Comparison of ENCODE assay signal across 1 cellular context in the genomic region with DNA sequence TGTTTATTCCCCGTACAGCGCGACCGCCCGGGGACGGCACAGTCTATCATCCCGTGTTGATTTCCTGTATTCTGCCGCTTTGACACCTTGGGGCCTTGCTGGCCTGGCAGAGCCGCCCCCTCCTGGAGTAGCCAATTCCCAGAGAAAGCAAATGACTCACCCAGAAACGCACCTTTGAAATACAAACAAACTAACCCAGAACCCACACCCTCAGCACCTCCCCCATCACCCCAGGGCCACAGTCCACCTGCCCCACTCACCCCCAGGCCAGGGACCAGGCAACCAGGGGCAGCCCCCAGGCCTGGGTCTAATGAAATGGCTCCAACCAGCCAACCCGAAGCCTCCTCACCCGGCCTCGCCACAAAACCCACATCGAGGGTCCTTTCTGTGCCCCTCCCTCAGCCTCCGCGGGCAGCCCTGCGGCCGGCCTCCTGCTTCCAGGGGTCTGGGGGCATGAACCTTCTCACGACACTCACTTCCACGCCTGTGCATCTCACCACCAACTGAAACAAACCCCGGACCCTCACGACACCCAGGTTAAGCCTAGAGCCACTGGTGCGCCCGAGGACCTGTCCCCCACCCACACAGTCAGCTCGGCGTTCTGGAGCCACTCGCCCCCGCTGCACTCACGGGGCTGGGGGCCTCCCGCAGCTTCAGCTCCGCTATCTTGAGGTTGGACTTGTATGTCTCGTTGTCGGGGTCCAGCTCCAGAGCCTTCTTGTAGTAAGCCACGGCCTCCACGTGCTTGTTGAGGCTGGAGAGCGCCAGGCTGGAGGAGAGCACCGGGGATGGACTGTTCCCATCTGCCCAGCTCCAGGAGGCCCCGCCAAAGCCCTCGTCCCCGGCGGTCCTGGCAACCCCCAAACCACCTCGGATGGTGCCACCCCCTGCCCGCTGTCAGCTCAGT.
A peak's percentile ranks its signal among the peaks of the same experiment; 100 is the strongest.
TF ChIP-seq lines count a peak whose summit lies in the region.

No MANE protein-coding gene starts in this region.

TF ChIP-seq in K562, 482 proteins besides CTCF, POLR2A, EP300 and RAD21:
- TF ChIP-seq HCFC1 (IDR thresholded peaks at IDR 0.05; ENCODE audit: low read depth, low read length) (no peak), TCF3 (CRISPR knock-in tag; IDR thresholded peaks at IDR 0.05) (no peak), HNRNPK (IDR thresholded peaks at IDR 0.05; ENCODE audit: low read depth, low read length, poor library complexity, severe bottlenecking) (no peak), POLR2G (IDR thresholded peaks at IDR 0.05; ENCODE audit: low read depth, low read length) (0 out of 2 replicates have a peak, but pooled peaks have one; percentile 4), RBM22 (IDR thresholded peaks at IDR 0.05; ENCODE audit: low read depth, low read length, poor library complexity, severe bottlenecking) (peak; percentile 65), NFIC (IDR thresholded peaks at IDR 0.05) (no peak), KAT2B (IDR thresholded peaks at IDR 0.05; ENCODE audit: low read depth, low read length) (no peak)
- TF ChIP-seq, protein P1, sequence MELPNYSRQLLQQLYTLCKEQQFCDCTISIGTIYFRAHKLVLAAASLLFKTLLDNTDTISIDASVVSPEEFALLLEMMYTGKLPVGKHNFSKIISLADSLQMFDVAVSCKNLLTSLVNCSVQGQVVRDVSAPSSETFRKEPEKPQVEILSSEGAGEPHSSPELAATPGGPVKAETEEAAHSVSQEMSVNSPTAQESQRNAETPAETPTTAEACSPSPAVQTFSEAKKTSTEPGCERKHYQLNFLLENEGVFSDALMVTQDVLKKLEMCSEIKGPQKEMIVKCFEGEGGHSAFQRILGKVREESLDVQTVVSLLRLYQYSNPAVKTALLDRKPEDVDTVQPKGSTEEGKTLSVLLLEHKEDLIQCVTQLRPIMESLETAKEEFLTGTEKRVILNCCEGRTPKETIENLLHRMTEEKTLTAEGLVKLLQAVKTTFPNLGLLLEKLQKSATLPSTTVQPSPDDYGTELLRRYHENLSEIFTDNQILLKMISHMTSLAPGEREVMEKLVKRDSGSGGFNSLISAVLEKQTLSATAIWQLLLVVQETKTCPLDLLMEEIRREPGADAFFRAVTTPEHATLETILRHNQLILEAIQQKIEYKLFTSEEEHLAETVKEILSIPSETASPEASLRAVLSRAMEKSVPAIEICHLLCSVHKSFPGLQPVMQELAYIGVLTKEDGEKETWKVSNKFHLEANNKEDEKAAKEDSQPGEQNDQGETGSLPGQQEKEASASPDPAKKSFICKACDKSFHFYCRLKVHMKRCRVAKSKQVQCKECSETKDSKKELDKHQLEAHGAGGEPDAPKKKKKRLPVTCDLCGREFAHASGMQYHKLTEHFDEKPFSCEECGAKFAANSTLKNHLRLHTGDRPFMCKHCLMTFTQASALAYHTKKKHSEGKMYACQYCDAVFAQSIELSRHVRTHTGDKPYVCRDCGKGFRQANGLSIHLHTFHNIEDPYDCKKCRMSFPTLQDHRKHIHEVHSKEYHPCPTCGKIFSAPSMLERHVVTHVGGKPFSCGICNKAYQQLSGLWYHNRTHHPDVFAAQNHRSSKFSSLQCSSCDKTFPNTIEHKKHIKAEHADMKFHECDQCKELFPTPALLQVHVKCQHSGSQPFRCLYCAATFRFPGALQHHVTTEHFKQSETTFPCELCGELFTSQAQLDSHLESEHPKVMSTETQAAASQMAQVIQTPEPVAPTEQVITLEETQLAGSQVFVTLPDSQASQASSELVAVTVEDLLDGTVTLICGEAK (IDR thresholded peaks at IDR 0.05) = no peak
- TF ChIP-seq, protein P1 (CRISPR knock-in tag; IDR thresholded peaks at IDR 0.05) = no peak
